ENCODE assay signal across 34 cellular contexts in the genomic region with DNA sequence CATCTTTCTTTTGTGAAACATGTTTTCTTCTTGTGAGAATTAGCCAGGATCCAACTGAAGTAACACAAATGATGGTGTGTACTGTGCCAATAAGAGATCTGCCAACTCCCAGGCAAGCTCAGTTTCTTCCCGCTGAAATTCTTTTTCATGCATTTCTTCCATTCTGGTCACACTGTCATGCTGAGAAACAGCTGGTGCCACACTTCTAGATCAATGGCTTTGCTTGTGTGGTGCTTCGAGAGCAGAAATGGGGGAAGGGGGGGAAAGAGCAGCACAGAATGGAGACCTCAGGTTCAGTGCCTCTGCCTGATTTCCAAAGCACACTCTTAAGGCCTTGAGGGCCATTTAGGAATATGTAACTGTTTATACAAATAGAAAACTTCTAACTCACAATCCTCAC. TPM values are rescaled to one million over a fixed set of nuclear protein-coding genes. Genes with fewer than 3 reads are reported as not detected.
DNase-seq lines count a peak whose midpoint lies in the region; ATAC-seq and TF ChIP-seq lines count a peak whose summit lies in the region.
"Had no signal": no experiment of that assay in that cellular context is flagged by ENCODE, and none has a peak within 500 bp of the region (broad histone marks: within the 10 kb centered on the region; RNA-seq: fewer than 3 reads in every experiment).

No MANE protein-coding gene starts in this region.

- no peaks in the 10 kb centered on the region for H4K20me1 ChIP-seq in MM.1S (ENCODE audit: insufficient read depth, low read length)

- H3F3A ChIP-seq in MM.1S (ENCODE audit: insufficient read depth, low read length) = peaks cover 5% of the 10 kb centered on the region; the same call in 1 of the 2 replicates

- H3K4me3 ChIP-seq in MM.1S (ENCODE audit: low read length) (no peak overlapping the region), endodermal cell (ENCODE audit: low read length) (no peak overlapping the region)
- H3K4me3 ChIP-seq: lower lobe of right lung, skin epidermis, uterus had no signal

- no peaks in the 10 kb centered on the region for H3K9me3 Mint-ChIP-seq in activated CD8-positive, alpha-beta T cell treated with anti-CD3 and anti-CD28 coated beads for 36 hours
- H3K9me3 Mint-ChIP-seq in activated CD8-positive, alpha-beta T cell treated with anti-CD3 and anti-CD28 coated beads, Interleukin-2, amount 10 ng/mL, durations not matched to agents 7 days and 5 days (ENCODE audit: insufficient read depth) = no peaks in the 10 kb centered on the region
- peaks cover 1% of the 10 kb centered on the region for H3K9me3 Mint-ChIP-seq in endodermal cell
- H3K9me3 Mint-ChIP-seq: activated T-helper 2 cell treated with anti-CD3 and anti-CD28 coated beads, Interferon-gamma antibody, Interleukin-2, Interleukin-4, amounts not matched to agents 10 μg/mL and 5 μg/mL and 100 μg/mL, durations not matched to agents 14 hours and 24 hours and 36 hours; dendritic cell treated with granulocyte-macrophage colony-stimulating factor and Interleukin-4, amounts not matched to agents 40 ng/mL and 50 ng/mL, for 4 days; natural killer cell treated with Interleukin-12 subunit alpha and Interleukin-12 subunit beta and Interleukin-15 and Interleukin-18, amount 100 ng/mL, for 72 hours had no signal

- H2AFZ ChIP-seq in MM.1S (ENCODE audit: low read length) = no peak overlapping the region

- DNase-seq in activated CD8-positive, alpha-beta T cell treated with anti-CD3 and anti-CD28 coated beads for 36 hours = peak; percentile 6
- DNase-seq in activated CD8-positive, alpha-beta T cell treated with anti-CD3 and anti-CD28 coated beads, Interleukin-2, amount 10 ng/mL, durations not matched to agents 7 days and 5 days = no peak
- DNase-seq in MM.1S (no peak), endodermal cell (peak; percentile 57), midbrain (lab: John Stamatoyannopoulos, UW) (peak; percentile 40), CD1c-positive myeloid dendritic cell (ENCODE audit: extremely low spot score) (no peak), HCEC 1CT (no peak)
- no peak for DNase-seq in stimulated activated CD4-positive, alpha-beta T cell treated with anti-CD3 and anti-CD28 coated beads, Interleukin-2, amount 100 ng/mL, for 48 hours
- DNase-seq: 8988T; activated CD4-positive, alpha-beta T cell treated with anti-CD3 and anti-CD28 coated beads, Interleukin-2, amount 50 U/mL, for 48 hours; Calu3; DMS79 treated with DMSO at 0.1 percent for 48 hours; lower lobe of right lung; NCI-H2029 treated with DMSO at 0.1 percent for 48 hours; NCI-H2227 treated with DMSO at 0.1 percent for 48 hours; NCI-H526 treated with DMSO at 0.1 percent for 48 hours; stimulated activated naive CD4-positive, alpha-beta T cell treated with Interleukin-2 at 50 U/mL for 16 hours; uterus had no signal

- H3K27me3 ChIP-seq in MM.1S (replicated peaks; ENCODE audit: insufficient read depth, low read length) (no peaks in the 10 kb centered on the region), endodermal cell (ENCODE audit: control insufficient read depth, insufficient read depth, low read length, poor library complexity, severe bottlenecking) (no peaks in the 10 kb centered on the region)
- H3K27me3 ChIP-seq: uterus had no signal

- no peak overlapping the region for H3K9ac ChIP-seq in MM.1S (ENCODE audit: low read length)
- H3K9ac ChIP-seq in endodermal cell (ENCODE audit: extremely low read depth, low read length, poor library complexity, severe bottlenecking) = no peak overlapping the region

- H3K9me2 ChIP-seq in MM.1S (replicated peaks; ENCODE audit: insufficient read depth, low read length) = no peaks in the 10 kb centered on the region

- H3K4me1 Mint-ChIP-seq in activated CD8-positive, alpha-beta T cell treated with anti-CD3 and anti-CD28 coated beads for 36 hours (ENCODE audit: low read depth) = peaks cover 15% of the 10 kb centered on the region
- no peaks in the 10 kb centered on the region for H3K4me1 Mint-ChIP-seq in activated CD8-positive, alpha-beta T cell treated with anti-CD3 and anti-CD28 coated beads, Interleukin-2, amount 10 ng/mL, durations not matched to agents 7 days and 5 days (ENCODE audit: low read depth)
- H3K4me1 Mint-ChIP-seq in endodermal cell = peaks cover 11% of the 10 kb centered on the region

- no peak overlapping the region for H3K4me3 Mint-ChIP-seq in activated CD8-positive, alpha-beta T cell treated with anti-CD3 and anti-CD28 coated beads for 36 hours
- H3K4me3 Mint-ChIP-seq in activated CD8-positive, alpha-beta T cell treated with anti-CD3 and anti-CD28 coated beads, Interleukin-2, amount 10 ng/mL, durations not matched to agents 7 days and 5 days = no peak overlapping the region
- H3K4me3 Mint-ChIP-seq in endodermal cell = no peak overlapping the region
- H3K4me3 Mint-ChIP-seq: dendritic cell treated with granulocyte-macrophage colony-stimulating factor and Interleukin-4, amounts not matched to agents 40 ng/mL and 50 ng/mL, for 4 days; natural killer cell treated with Interleukin-12 subunit alpha and Interleukin-12 subunit beta and Interleukin-15 and Interleukin-18, amount 100 ng/mL, for 72 hours; T-helper 1 cell treated with Interleukin-12 subunit alpha and Interleukin-12 subunit beta and Interleukin-4 antibody, amounts not matched to agents 30 μg/mL and 1 μg/mL, for 36 hours had no signal

- H3K36me3 Mint-ChIP-seq in activated CD8-positive, alpha-beta T cell treated with anti-CD3 and anti-CD28 coated beads for 36 hours (ENCODE audit: low read depth) = peaks cover 11% of the 10 kb centered on the region
- H3K36me3 Mint-ChIP-seq in activated CD8-positive, alpha-beta T cell treated with anti-CD3 and anti-CD28 coated beads, Interleukin-2, amount 10 ng/mL, durations not matched to agents 7 days and 5 days (ENCODE audit: low read depth) = peaks cover 21% of the 10 kb centered on the region
- peaks cover 8% of the 10 kb centered on the region for H3K36me3 Mint-ChIP-seq in endodermal cell (ENCODE audit: low read depth)

- H3K36me3 ChIP-seq in MM.1S (replicated peaks; ENCODE audit: insufficient read depth, low read length) (no peaks in the 10 kb centered on the region; the same call in 1 of the 2 replicates), endodermal cell (ENCODE audit: control insufficient read depth, insufficient read depth, low read length) (peaks cover 30% of the 10 kb centered on the region)

- POLR2A ChIA-PET in activated CD8-positive, alpha-beta T cell treated with anti-CD3 and anti-CD28 coated beads for 36 hours (lab: Charles Lee) = interaction anchor here (1.7 kb wide), 1 partner anchor 11 kb away, joined by 3 read pairs; no protein-coding TSS in a partner anchor
- POLR2A ChIA-PET in activated CD8-positive, alpha-beta T cell treated with anti-CD3 and anti-CD28 coated beads, Interleukin-2, amount 10 ng/mL, durations not matched to agents 7 days and 5 days (lab: Charles Lee) = no interaction called here

- H3K79me2 ChIP-seq in MM.1S (ENCODE audit: low read length) = no peaks in the 10 kb centered on the region

- H3K4me2 ChIP-seq in MM.1S (ENCODE audit: low read depth, low read length) = peak overlapping the region; percentile 7; the same call in 1 of the 2 replicates

- H3K27ac Mint-ChIP-seq in activated CD8-positive, alpha-beta T cell treated with anti-CD3 and anti-CD28 coated beads for 36 hours = peak overlapping the region; percentile 78
- H3K27ac Mint-ChIP-seq in activated CD8-positive, alpha-beta T cell treated with anti-CD3 and anti-CD28 coated beads, Interleukin-2, amount 10 ng/mL, durations not matched to agents 7 days and 5 days = no peak overlapping the region
- no peak overlapping the region for H3K27ac Mint-ChIP-seq in endodermal cell
- H3K27ac Mint-ChIP-seq: activated T-helper 2 cell treated with anti-CD3 and anti-CD28 coated beads, Interferon-gamma antibody, Interleukin-2, Interleukin-4, amounts not matched to agents 10 μg/mL and 5 μg/mL and 100 μg/mL, durations not matched to agents 14 hours and 24 hours and 36 hours; dendritic cell treated with granulocyte-macrophage colony-stimulating factor and Interleukin-4, amounts not matched to agents 40 ng/mL and 50 ng/mL, for 4 days; natural killer cell treated with Interleukin-12 subunit alpha and Interleukin-12 subunit beta and Interleukin-15 and Interleukin-18, amount 100 ng/mL, for 72 hours; T-helper 1 cell treated with Interleukin-12 subunit alpha and Interleukin-12 subunit beta and Interleukin-4 antibody, amounts not matched to agents 30 μg/mL and 1 μg/mL, for 36 hours had no signal

- H3K27ac ChIP-seq in MM.1S (ENCODE audit: low read length) = peak overlapping the region; percentile 31; the same call in 1 of the 2 replicates
- no peak overlapping the region for H3K27ac ChIP-seq in endodermal cell (ENCODE audit: low read depth, low read length)
- H3K27ac ChIP-seq: C4-2B, HL-60, lower lobe of right lung, skin epidermis, uterus had no signal

- CTCF ChIA-PET in activated CD8-positive, alpha-beta T cell treated with anti-CD3 and anti-CD28 coated beads for 36 hours (lab: Charles Lee) = interaction anchor here (1.1 to 1.8 kb wide), 2 partner anchors 40 to 66 kb away, joined by 4 to 6 read pairs; no protein-coding TSS in a partner anchor
- CTCF ChIA-PET in activated CD8-positive, alpha-beta T cell treated with anti-CD3 and anti-CD28 coated beads, Interleukin-2, amount 10 ng/mL, durations not matched to agents 7 days and 5 days (lab: Charles Lee) = interaction anchor here (1.2 kb wide), 1 partner anchor 11 kb away, joined by 4 read pairs; no protein-coding TSS in a partner anchor

- H3K9me3 ChIP-seq in MM.1S (replicated peaks; ENCODE audit: insufficient read depth, low read length) (no peaks in the 10 kb centered on the region), endodermal cell (ENCODE audit: control insufficient read depth, low read length) (no peaks in the 10 kb centered on the region)
- H3K9me3 ChIP-seq: lower lobe of right lung, uterus had no signal

- ATAC-seq in activated CD8-positive, alpha-beta T cell treated with anti-CD3 and anti-CD28 coated beads for 36 hours = peak; percentile 10
- ATAC-seq in activated CD8-positive, alpha-beta T cell treated with anti-CD3 and anti-CD28 coated beads, Interleukin-2, amount 10 ng/mL, durations not matched to agents 7 days and 5 days = no peak
- ATAC-seq: esophagus mucosa; lower lobe of right lung; natural killer cell treated with Interleukin-12 subunit alpha and Interleukin-12 subunit beta and Interleukin-15 and Interleukin-18, amount 100 ng/mL, for 72 hours; Right ventricle myocardium inferior; SK-N-SH treated with all-trans-retinoic acid at 6 μM for 48 hours had no signal

- TF ChIP-seq CTCF in activated CD8-positive, alpha-beta T cell treated with anti-CD3 and anti-CD28 coated beads for 36 hours (IDR thresholded peaks at IDR 0.05) = no peak
- no peak for TF ChIP-seq CTCF in MM.1S (IDR thresholded peaks at IDR 0.05; ENCODE audit: low read length)
- no peak for TF ChIP-seq CTCF in endodermal cell (conservative IDR thresholded peaks at IDR 0.05)

- H3K4me1 ChIP-seq in MM.1S (ENCODE audit: low read length) (no peaks in the 10 kb centered on the region), endodermal cell (ENCODE audit: control insufficient read depth, insufficient read depth, low read length) (no peaks in the 10 kb centered on the region)
- H3K4me1 ChIP-seq: lower lobe of right lung, uterus had no signal

- WGBS in endodermal cell (ENCODE audit: insufficient coverage in 1 of 2, insufficient read length in 1 of 2), 2 experiments = 40 to 79% methylated on average over 1 to 2 of the region's 2 CpGs

- intact Hi-C loops in activated CD8-positive, alpha-beta T cell treated with anti-CD3 and anti-CD28 coated beads for 36 hours (cut with micrococcal nuclease) = no loop called here

- no peaks in the 10 kb centered on the region for H3K27me3 Mint-ChIP-seq in activated CD8-positive, alpha-beta T cell treated with anti-CD3 and anti-CD28 coated beads for 36 hours
- H3K27me3 Mint-ChIP-seq in activated CD8-positive, alpha-beta T cell treated with anti-CD3 and anti-CD28 coated beads, Interleukin-2, amount 10 ng/mL, durations not matched to agents 7 days and 5 days (ENCODE audit: low read depth) = no peaks in the 10 kb centered on the region
- no peaks in the 10 kb centered on the region for H3K27me3 Mint-ChIP-seq in endodermal cell (ENCODE audit: insufficient read depth)
- H3K27me3 Mint-ChIP-seq: natural killer cell treated with Interleukin-12 subunit alpha and Interleukin-12 subunit beta and Interleukin-15 and Interleukin-18, amount 100 ng/mL, for 72 hours had no signal

RNA-seq across cellular contexts. Expression of a gene that starts 41.4 kb away (rescaled TPM):
- total RNA-seq in activated CD8-positive, alpha-beta T cell treated with anti-CD3 and anti-CD28 coated beads for 36 hours = not detected
- not detected for total RNA-seq in activated CD8-positive, alpha-beta T cell treated with anti-CD3 and anti-CD28 coated beads, Interleukin-2, amount 10 ng/mL, durations not matched to agents 7 days and 5 days
- not detected for total RNA-seq in endodermal cell
- not detected for polyA plus RNA-seq in endodermal cell (2013, experiment 1 of 2)
- polyA plus RNA-seq in endodermal cell (2013, experiment 2 of 2) = not detected
- total RNA-seq: activated T-helper 2 cell treated with anti-CD3 and anti-CD28 coated beads, Interferon-gamma antibody, Interleukin-2, Interleukin-4, amounts not matched to agents 10 μg/mL and 5 μg/mL and 100 μg/mL, durations not matched to agents 14 hours and 24 hours and 36 hours; astrocyte; Calu3; esophagus mucosa; fibroblast of villous mesenchyme; lower lobe of right lung; mucosa of gallbladder; natural killer cell treated with Interleukin-12 subunit alpha and Interleukin-12 subunit beta and Interleukin-15 and Interleukin-18, amount 100 ng/mL, for 72 hours; osteoblast; renal cortical epithelial cell; Right ventricle myocardium inferior; uterus had no signal
- polyA plus RNA-seq: thymus had no signal

RNA-seq across cellular contexts. Expression of a gene that starts 51.7 kb away (rescaled TPM):
- total RNA-seq in activated CD8-positive, alpha-beta T cell treated with anti-CD3 and anti-CD28 coated beads for 36 hours = 10 to 100 TPM; 44.7 to 47.8 TPM
- total RNA-seq in activated CD8-positive, alpha-beta T cell treated with anti-CD3 and anti-CD28 coated beads, Interleukin-2, amount 10 ng/mL, durations not matched to agents 7 days and 5 days = 10 to 100 TPM; 44.6 to 55.6 TPM
- 10 to 100 TPM; 58.3 to 77.8 TPM for total RNA-seq in endodermal cell
- 50.5 TPM for polyA plus RNA-seq in endodermal cell (2013, experiment 1 of 2)
- 48.6 TPM for polyA plus RNA-seq in endodermal cell (2013, experiment 2 of 2)

Comparison
In these comparisons a context has a peak if more than half of its experiments do, and no peak if none do; other contexts are left out.
1. DNase-seq: peak in activated CD8-positive, alpha-beta T cell treated with anti-CD3 and anti-CD28 coated beads for 36 hours (single experiment), endodermal cell (single experiment) and midbrain (single experiment); none in activated CD8-positive, alpha-beta T cell treated with anti-CD3 and anti-CD28 coated beads, Interleukin-2, amount 10 ng/mL, durations not matched to agents 7 days and 5 days (single experiment), MM.1S (single experiment), CD1c-positive myeloid dendritic cell (single experiment), HCEC 1CT (single experiment) and stimulated activated CD4-positive, alpha-beta T cell treated with anti-CD3 and anti-CD28 coated beads, Interleukin-2, amount 100 ng/mL, for 48 hours (0 of 2).